Comparison of ENCODE assay signal across 7 cellular contexts in genomic region chr7:65621556-65622201, GRCh38.
A peak's percentile ranks its signal among the peaks of the same experiment; 100 is the strongest.
DNase-seq lines count a peak whose midpoint lies in the region; ATAC-seq, FAIRE-seq and TF ChIP-seq lines count a peak whose summit lies in the region.
"Not testable (repeated sequence)": the region's sequence is repeated elsewhere in the genome, so short reads cannot be mapped to it uniquely, and the experiment has no call there.

No MANE protein-coding gene starts in this region.

- H3K4me3 ChIP-seq in GM12865 (ENCODE audit: low read depth, low read length); retinal pigment epithelial cell (ENCODE audit: low read length): not testable (repeated sequence)
- peak overlapping the region; percentile 34 for H3K4me3 ChIP-seq in OCI-LY7 (ENCODE audit: low read depth, low read length, poor library complexity, severe bottlenecking)

- POLR2A ChIA-PET in OCI-LY7 (lab: Charles Lee): not testable (repeated sequence)
- POLR2A ChIA-PET in activated CD8-positive, alpha-beta T cell treated with anti-CD3 and anti-CD28 coated beads for 36 hours (lab: Charles Lee): interaction anchor here (0.6 kb wide), 1 partner anchor 1563 kb away, joined by 3 read pairs; no protein-coding TSS in a partner anchor

- H3K4me3 Mint-ChIP-seq in activated CD8-positive, alpha-beta T cell treated with anti-CD3 and anti-CD28 coated beads for 36 hours: not testable (repeated sequence)

- peak; percentile 31; the same call in 1 of the 2 replicates for TF ChIP-seq RAD21 in Ishikawa (IDR thresholded peaks at IDR 0.05; ENCODE audit: low read depth)

- not testable (repeated sequence) for ATAC-seq in activated CD8-positive, alpha-beta T cell treated with anti-CD3 and anti-CD28 coated beads for 36 hours

- not testable (repeated sequence) for H3K27ac Mint-ChIP-seq in activated CD8-positive, alpha-beta T cell treated with anti-CD3 and anti-CD28 coated beads for 36 hours

- peak overlapping the region; percentile 53; the same call in 1 of the 2 replicates for H2AFZ ChIP-seq in OCI-LY7 (ENCODE audit: low read length)

- BruUV-seq in OCI-LY7 (replicated peaks; lab: Mats Ljungman, UMichigan): not testable (repeated sequence)

- peaks cover 12% of the 10 kb centered on the region for H3K4me1 ChIP-seq in OCI-LY7 (ENCODE audit: insufficient read depth, low read length, poor library complexity, severe bottlenecking)

- not testable (repeated sequence) for H3K9me3 Mint-ChIP-seq in activated CD8-positive, alpha-beta T cell treated with anti-CD3 and anti-CD28 coated beads for 36 hours

- TF ChIP-seq CTCF in GM12865 (IDR thresholded peaks at IDR 0.05; ENCODE audit: insufficient read depth, low read depth, low read length, missing control alignments) (peak; percentile 44), OCI-LY7 (conservative IDR thresholded peaks at IDR 0.05; ENCODE audit: low read length) (peak; percentile 81), retinal pigment epithelial cell (conservative IDR thresholded peaks at IDR 0.05; ENCODE audit: low read depth, low read length) (peak; percentile 57)
- TF ChIP-seq CTCF in activated CD8-positive, alpha-beta T cell treated with anti-CD3 and anti-CD28 coated beads for 36 hours (IDR thresholded peaks at IDR 0.05): peak; percentile 48

- DNase-seq in GM12865 (ENCODE audit: low read depth) (peak; percentile 11), OCI-LY7 (ENCODE audit: low spot score) (peak; percentile 42), iris pigment epithelial cell (ENCODE audit: low read depth) (peak; percentile 9)
- DNase-seq in activated CD8-positive, alpha-beta T cell treated with anti-CD3 and anti-CD28 coated beads for 36 hours: peak; percentile 66
- not testable (repeated sequence) for DNase-seq in retinal pigment epithelial cell (ENCODE audit: low read depth)

- H3K4me2 ChIP-seq in OCI-LY7 (ENCODE audit: low read length): peak overlapping the region; percentile 37

- not testable (repeated sequence) for H3K36me3 Mint-ChIP-seq in activated CD8-positive, alpha-beta T cell treated with anti-CD3 and anti-CD28 coated beads for 36 hours (ENCODE audit: low read depth)

- FAIRE-seq in colon (lab: Jason Lieb, UNC): peak; percentile 41

- not testable (repeated sequence) for H3K79me2 ChIP-seq in OCI-LY7 (ENCODE audit: insufficient read depth, low read depth, low read length)

- not testable (repeated sequence) for H3K9me2 ChIP-seq in OCI-LY7 (ENCODE audit: insufficient read depth, low read length)

- H3K27ac ChIP-seq in OCI-LY7 (ENCODE audit: low read depth, low read length, poor library complexity, severe bottlenecking): not testable (repeated sequence)

- H3K27me3 Mint-ChIP-seq in activated CD8-positive, alpha-beta T cell treated with anti-CD3 and anti-CD28 coated beads for 36 hours: peaks cover 24% of the 10 kb centered on the region

- CTCF ChIA-PET in OCI-LY7 (lab: Charles Lee; ENCODE audit: unreplicated experiment); activated CD8-positive, alpha-beta T cell treated with anti-CD3 and anti-CD28 coated beads for 36 hours (lab: Charles Lee): not testable (repeated sequence)

- intact Hi-C loops in OCI-LY7 (cut with micrococcal nuclease; ENCODE audit: unreplicated experiment); activated CD8-positive, alpha-beta T cell treated with anti-CD3 and anti-CD28 coated beads for 36 hours (cut with micrococcal nuclease): not testable (repeated sequence)

- not testable (repeated sequence) for H4K20me1 ChIP-seq in OCI-LY7 (ENCODE audit: insufficient read depth, low read length)

- not testable (repeated sequence) for H3K9me3 ChIP-seq in OCI-LY7 (ENCODE audit: low read length)

- not testable (repeated sequence) for H3K36me3 ChIP-seq in OCI-LY7 (ENCODE audit: insufficient read depth, low read length)

- not testable (repeated sequence) for TF ChIP-seq EP300 in Ishikawa (IDR thresholded peaks at IDR 0.05; ENCODE audit: borderline replicate concordance)

- not testable (repeated sequence) for H3K4me1 Mint-ChIP-seq in activated CD8-positive, alpha-beta T cell treated with anti-CD3 and anti-CD28 coated beads for 36 hours (ENCODE audit: low read depth)
